In genomic region chr1:201385299-201385891, GRCh38 we compare ENCODE assay signal across 8 cellular contexts. TPM values are rescaled to one million over a fixed set of nuclear protein-coding genes. Genes with fewer than 3 reads are reported as not detected.
DNase-seq lines count a peak whose midpoint lies in the region; ATAC-seq, FAIRE-seq and TF ChIP-seq lines count a peak whose summit lies in the region.

No MANE protein-coding gene starts in this region.

- no peaks in the 10 kb centered on the region for H3K9me3 ChIP-seq in A673 (ENCODE audit: low read depth, low read length, poor library complexity, severe bottlenecking)

- peaks cover 14% of the 10 kb centered on the region for H3K27me3 Mint-ChIP-seq in activated T-cell treated with anti-CD3 and anti-CD28 coated beads, Interleukin-2, amount 50 U/mL, for 24 hours

- CTCF ChIA-PET in A673 (lab: Charles Lee) = interaction anchor here (0.7 kb wide), 1 partner anchor 37 kb away, joined by 3 read pairs; no protein-coding TSS in a partner anchor

- H3K36me3 ChIP-seq in A673 (ENCODE audit: insufficient read depth, low read length, poor library complexity, severe bottlenecking) = no peaks in the 10 kb centered on the region

- BruUV-seq in A673 (replicated peaks; lab: Mats Ljungman, UMichigan) = no TSS peak

- H3K9me3 Mint-ChIP-seq in activated T-cell treated with anti-CD3 and anti-CD28 coated beads, Interleukin-2, amount 50 U/mL, for 24 hours = no peaks in the 10 kb centered on the region

- H3K27ac Mint-ChIP-seq in activated T-cell treated with anti-CD3 and anti-CD28 coated beads, Interleukin-2, amount 50 U/mL, for 24 hours = no peak overlapping the region

- no peaks in the 10 kb centered on the region for H3K4me1 Mint-ChIP-seq in activated T-cell treated with anti-CD3 and anti-CD28 coated beads, Interleukin-2, amount 50 U/mL, for 24 hours (ENCODE audit: low read depth)

- POLR2A ChIA-PET in A673 (lab: Charles Lee; ENCODE audit: low non-redundant PET) = no interaction called here

- no peak for TF ChIP-seq POLR2A in GM12891 (IDR thresholded peaks at IDR 0.05; ENCODE audit: low read depth, low read length)

- intact Hi-C loops in A673 (cut with micrococcal nuclease; ENCODE audit: unreplicated experiment) = no loop called here
- intact Hi-C loops in Right ventricle myocardium superior (cut with DNase I) = no loop called here
- intact Hi-C loops in sciatic nerve (cut with DNase I) = no loop called here

- H3K36me3 Mint-ChIP-seq in activated T-cell treated with anti-CD3 and anti-CD28 coated beads, Interleukin-2, amount 50 U/mL, for 24 hours (ENCODE audit: low read depth) = no peaks in the 10 kb centered on the region

- no peaks in the 10 kb centered on the region for H3K4me1 ChIP-seq in A673 (ENCODE audit: insufficient read depth, low read length, poor library complexity, severe bottlenecking)

- H3K4me3 ChIP-seq in A673 (ENCODE audit: low read depth, low read length, poor library complexity, severe bottlenecking) = no peak overlapping the region

- H3K27me3 ChIP-seq in A673 (replicated peaks; ENCODE audit: insufficient read depth, low read depth, low read length, poor library complexity) = no peaks in the 10 kb centered on the region

- no peak overlapping the region for H3K27ac ChIP-seq in A673 (ENCODE audit: low read depth, low read length, poor library complexity, severe bottlenecking)

- ATAC-seq in HG03039 (IDR thresholded peaks at IDR 0.05; ENCODE audit: unreplicated experiment) = peak; percentile 61
- ATAC-seq in Right ventricle myocardium superior (ENCODE audit: poor library complexity) = peak; percentile 73
- ATAC-seq in sciatic nerve = peak; percentile 46
- no peak for ATAC-seq in HG02623 (IDR thresholded peaks at IDR 0.05; ENCODE audit: unreplicated experiment)

- TF ChIP-seq CTCF in A673 (conservative IDR thresholded peaks at IDR 0.05; ENCODE audit: low read depth, low read length) = peak; percentile 93

- DNase-seq in A673 (ENCODE audit: low spot score) (peak; percentile 52), GM12891 (ENCODE audit: insufficient read length, low spot score) (peak; percentile 82), NCI-H69 (lab: John Stamatoyannopoulos, UW) (peak; percentile 83), Right ventricle myocardium superior (peak; percentile 75), sciatic nerve (ENCODE audit: low spot score) (no peak)
- DNase-seq in activated T-cell treated with anti-CD3 and anti-CD28 coated beads, Interleukin-2, amount 50 U/mL, for 24 hours = peak; percentile 57

- no peak overlapping the region for H3K4me3 Mint-ChIP-seq in activated T-cell treated with anti-CD3 and anti-CD28 coated beads, Interleukin-2, amount 50 U/mL, for 24 hours

- peak; percentile 82 for FAIRE-seq in GM12891 (lab: Jason Lieb, UNC)

TF ChIP-seq in GM12891, 5 proteins besides CTCF, POLR2A, EP300 and RAD21:
- TF ChIP-seq PAX5 (IDR thresholded peaks at IDR 0.05; ENCODE audit: insufficient read depth, low read length, severe bottlenecking) = no peak
- TF ChIP-seq TAF1 (IDR thresholded peaks at IDR 0.05; ENCODE audit: low read depth, low read length) = no peak
- TF ChIP-seq POU2F2 (IDR thresholded peaks at IDR 0.05; ENCODE audit: low read depth, low read length) = no peak
- TF ChIP-seq SPI1 (IDR thresholded peaks at IDR 0.05; ENCODE audit: low read depth, low read length) = no peak
- no peak for TF ChIP-seq POLR2AphosphoS5 (IDR thresholded peaks at IDR 0.05; ENCODE audit: low read depth, low read length)

RNA-seq across cellular contexts. Expression of gene TNNT2, which starts 7.9 kb away (rescaled TPM):
- total RNA-seq in A673 (2021) = 0.90 and 2.3 TPM in 2 replicates
- polyA plus RNA-seq in GM12891 (2012; ENCODE audit: low read depth, missing spikeins) = 0.18 TPM
- 9,128 TPM for total RNA-seq in Right ventricle myocardium superior
- 63.7 TPM for total RNA-seq in sciatic nerve

RNA-seq across cellular contexts. Expression of gene LAD1, which starts 13.7 kb away (rescaled TPM):
- total RNA-seq in A673 (2021) (not detected in 2 replicates), Right ventricle myocardium superior (1.9 TPM), sciatic nerve (0.76 TPM)
- polyA plus RNA-seq in GM12891 (2012; ENCODE audit: low read depth, missing spikeins) = 0.30 TPM

RNA-seq across cellular contexts. Expression of gene TNNI1, which starts 36.1 kb away (rescaled TPM):
- not detected in 2 replicates for total RNA-seq in A673 (2021)
- 0.50 TPM for polyA plus RNA-seq in GM12891 (2012; ENCODE audit: low read depth, missing spikeins)
- 4.3 TPM for total RNA-seq in Right ventricle myocardium superior
- total RNA-seq in sciatic nerve = 0.22 TPM

Comparison
In these comparisons a context has a peak if more than half of its experiments do, and no peak if none do; other contexts are left out.
1. RNA of gene TNNT2, which starts 7.9 kb away (total RNA-seq): 9,128 TPM in Right ventricle myocardium superior (single experiment); 63.7 TPM in sciatic nerve (single experiment) and 0.90 to 2.3 TPM in A673; every median in the first group is over 100 times any median in the second.